In genomic region chr5:107389130-107389553, GRCh38 we compare ENCODE assay signal across 8 cellular contexts.
DNase-seq lines count a peak whose midpoint lies in the region; ATAC-seq, FAIRE-seq and TF ChIP-seq lines count a peak whose summit lies in the region.

No MANE protein-coding gene starts in this region.

- TF ChIP-seq CTCF in AG10803 (conservative IDR thresholded peaks at IDR 0.05; ENCODE audit: low read length) (peak; percentile 45), esophagus muscularis mucosa (IDR thresholded peaks at IDR 0.05) (no peak), kidney (IDR thresholded peaks at IDR 0.05; ENCODE audit: borderline replicate concordance, extremely low read depth, insufficient read depth) (no peak)

- no peaks in the 10 kb centered on the region for H3K36me3 Mint-ChIP-seq in activated naive CD8-positive, alpha-beta T cell treated with anti-CD3 and anti-CD28 coated beads, Interleukin-2, amount 50 U/mL, for 24 hours (ENCODE audit: low read depth)

- H3K27ac ChIP-seq in esophagus muscularis mucosa (replicated peaks in 1 of 4) = no peak overlapping the region
- no peak overlapping the region for H3K27ac ChIP-seq in kidney (ENCODE audit: low read depth in 2 of 2, low read length in 2 of 2)

- peaks cover 15 to 20% (median 18%) of the 10 kb centered on the region in 4 donors for H3K4me1 ChIP-seq in esophagus muscularis mucosa
- H3K4me1 ChIP-seq in kidney (ENCODE audit: control insufficient read depth in 1 of 2, insufficient read depth in 1 of 2, low read depth in 1 of 2, low read length in 2 of 2) = peaks cover 0 to 7% of the 10 kb centered on the region in 2 donors

- DNase-seq in AG10803 (ENCODE audit: low read depth) (peak; percentile 88), NCI-H2029 treated with DMSO at 0.1 percent for 48 hours (lab: John Stamatoyannopoulos, UW) (peak; percentile 41), lung microvascular endothelial cell (ENCODE audit: low read depth in 2 of 2) (peak; percentile 89 to 98), esophagus muscularis mucosa (ENCODE audit: extremely low spot score) (no peak), kidney (no peak)
- DNase-seq in activated naive CD8-positive, alpha-beta T cell treated with anti-CD3 and anti-CD28 coated beads, Interleukin-2, amount 50 U/mL, for 24 hours = no peak

- H3K36me3 ChIP-seq in esophagus muscularis mucosa = no peaks in the 10 kb centered on the region
- H3K36me3 ChIP-seq in kidney (ENCODE audit: control insufficient read depth in 1 of 2, insufficient read depth in 2 of 2, low read length in 2 of 2) = no peaks in the 10 kb centered on the region

- no peaks in the 10 kb centered on the region for H3K27me3 ChIP-seq in esophagus muscularis mucosa

- no peak for TF ChIP-seq POLR2A in esophagus muscularis mucosa (IDR thresholded peaks at IDR 0.05; ENCODE audit: low read depth)

- 19% methylated on average over 2 of the region's 2 CpGs for WGBS in esophagus muscularis mucosa

- H3K9me3 ChIP-seq in esophagus muscularis mucosa (no peaks in the 10 kb centered on the region), kidney (ENCODE audit: control insufficient read depth in 1 of 2, low read length in 2 of 2) (no peaks in the 10 kb centered on the region)

- ATAC-seq in GM18498 (IDR thresholded peaks at IDR 0.05; ENCODE audit: unreplicated experiment) = peak; percentile 87
- peak; percentile 80 for ATAC-seq in HG02852 (IDR thresholded peaks at IDR 0.05; ENCODE audit: unreplicated experiment)
- peak; percentile 38 for ATAC-seq in activated naive CD8-positive, alpha-beta T cell treated with anti-CD3 and anti-CD28 coated beads, Interleukin-2, amount 50 U/mL, for 24 hours

- H3K4me3 Mint-ChIP-seq in activated naive CD8-positive, alpha-beta T cell treated with anti-CD3 and anti-CD28 coated beads, Interleukin-2, amount 50 U/mL, for 24 hours = no peak overlapping the region

- peak overlapping the region; percentile 18 for H3K27ac Mint-ChIP-seq in activated naive CD8-positive, alpha-beta T cell treated with anti-CD3 and anti-CD28 coated beads, Interleukin-2, amount 50 U/mL, for 24 hours

- peaks cover 25% of the 10 kb centered on the region for H3K4me1 Mint-ChIP-seq in activated naive CD8-positive, alpha-beta T cell treated with anti-CD3 and anti-CD28 coated beads, Interleukin-2, amount 50 U/mL, for 24 hours

- FAIRE-seq in kidney (lab: Jason Lieb, UNC) = no peak

- no peak overlapping the region for H3K9ac ChIP-seq in kidney (ENCODE audit: low read length in 2 of 2)

- no peaks in the 10 kb centered on the region for H3K27me3 Mint-ChIP-seq in activated naive CD8-positive, alpha-beta T cell treated with anti-CD3 and anti-CD28 coated beads, Interleukin-2, amount 50 U/mL, for 24 hours

- TF ChIP-seq EP300 in esophagus muscularis mucosa (IDR thresholded peaks at IDR 0.05) = no peak

- intact Hi-C loops in esophagus muscularis mucosa (cut with DNase I) (no loop called here), kidney (cut with DNase I) (no loop called here)

- H3K9me3 Mint-ChIP-seq in activated naive CD8-positive, alpha-beta T cell treated with anti-CD3 and anti-CD28 coated beads, Interleukin-2, amount 50 U/mL, for 24 hours = no peaks in the 10 kb centered on the region

- H3K4me3 ChIP-seq in AG10803 (ENCODE audit: low read length) (no peak overlapping the region), esophagus muscularis mucosa (no peak overlapping the region), kidney (ENCODE audit: low read length in 2 of 2) (no peak overlapping the region)

Comparison
In these comparisons a context has a peak if more than half of its experiments do, and no peak if none do; other contexts are left out.
1. DNase-seq: peak in AG10803 (single experiment), NCI-H2029 treated with DMSO at 0.1 percent for 48 hours (single experiment) and lung microvascular endothelial cell (2 of 2); none in activated naive CD8-positive, alpha-beta T cell treated with anti-CD3 and anti-CD28 coated beads, Interleukin-2, amount 50 U/mL, for 24 hours (single experiment), esophagus muscularis mucosa (single experiment) and kidney (single experiment).
2. Peak in every context shown above with its lines, with median percentiles within 50 percentile points of each other: ATAC-seq.